In the genomic region with DNA sequence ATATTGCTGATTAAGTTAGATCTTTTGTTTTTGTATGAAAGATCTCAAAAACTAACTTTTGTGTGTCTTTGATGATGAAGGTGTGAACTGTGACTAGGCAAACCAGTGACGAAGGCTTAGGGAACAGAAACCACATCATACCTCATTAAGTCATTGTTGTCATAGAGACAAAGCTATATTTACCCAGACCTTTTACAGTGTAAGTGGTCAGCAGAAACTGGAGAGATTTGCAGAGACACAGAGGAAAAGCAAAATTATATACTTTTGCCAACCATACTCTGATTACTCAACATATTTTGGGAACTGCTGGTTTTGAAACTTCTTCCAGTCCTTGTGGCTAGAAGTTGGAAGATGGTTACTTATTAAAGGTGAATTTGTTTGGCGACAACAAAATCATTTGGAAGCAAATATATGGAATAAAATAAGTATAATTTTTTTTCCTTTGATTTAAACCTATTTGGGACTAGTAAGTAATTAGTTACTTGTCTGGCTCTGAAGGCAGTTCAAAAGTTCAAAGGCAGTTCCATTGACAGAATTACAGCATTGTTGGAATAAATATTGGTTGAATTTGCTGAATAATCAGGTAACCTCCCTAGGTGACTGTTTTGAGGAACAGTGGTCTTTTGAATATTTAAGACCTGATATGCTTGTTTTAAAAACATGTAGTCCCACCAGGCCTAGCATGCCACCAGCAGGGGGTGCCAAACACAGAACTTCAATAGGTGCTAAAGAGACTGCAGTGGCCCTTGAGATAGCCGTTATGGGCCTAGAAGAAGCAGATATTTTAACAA, we compare ENCODE assay signal across 1 cellular context.
TF ChIP-seq lines count a peak whose summit lies in the region.

No MANE protein-coding gene starts in this region.

TF ChIP-seq in GM12878, 131 proteins besides CTCF, POLR2A, EP300 and RAD21 (continued from another document):
- TF ChIP-seq GATAD2B (conservative IDR thresholded peaks at IDR 0.05; ENCODE audit: low read depth) (no peak; the same call in 1 of the 2 replicates), TCF3 (IDR thresholded peaks at IDR 0.05; ENCODE audit: borderline replicate concordance, insufficient read depth, low read depth, low read length) (no peak), ZZZ3 (IDR thresholded peaks at IDR 0.05; ENCODE audit: control insufficient read depth, insufficient read length, low read depth) (no peak), RBBP5 (conservative IDR thresholded peaks at IDR 0.05) (no peak), DPF2 (IDR thresholded peaks at IDR 0.05) (peak; percentile 89), EGR1 (IDR thresholded peaks at IDR 0.05; ENCODE audit: borderline replicate concordance in 1 of 2, low read depth in 2 of 2, low read length in 2 of 2) (no peak), RFX5 (IDR thresholded peaks at IDR 0.05; ENCODE audit: low read depth, low read length) (peak; percentile 57; the same call in 1 of the 2 replicates), CHD4 (IDR thresholded peaks at IDR 0.05) (no peak), ZNF24 (IDR thresholded peaks at IDR 0.05) (peak; percentile 86), PML (IDR thresholded peaks at IDR 0.05; ENCODE audit: low read length) (0 out of 2 replicates have a peak, but pooled peaks have one; percentile 47), ZNF217 (IDR thresholded peaks at IDR 0.05) (no peak; the same call in 1 of the 2 replicates), CBX5 (IDR thresholded peaks at IDR 0.05; ENCODE audit: low read depth) (no peak), CBX3 (IDR thresholded peaks at IDR 0.05; ENCODE audit: borderline replicate concordance, low read depth) (no peak), POLR2AphosphoS2 (IDR thresholded peaks at IDR 0.05; ENCODE audit: low read depth, low read length) (no peak), RUNX3 (IDR thresholded peaks at IDR 0.05; ENCODE audit: low read length) (peak; percentile 93), BCL11A (IDR thresholded peaks at IDR 0.05; ENCODE audit: low read depth, low read length) (peak; percentile 87), SIN3A (IDR thresholded peaks at IDR 0.05; ENCODE audit: low read depth, low read length) (no peak), SP1 (IDR thresholded peaks at IDR 0.05; ENCODE audit: low read depth, low read length) (peak; percentile 67), FOXK2 (IDR thresholded peaks at IDR 0.05) (no peak), NFIC (IDR thresholded peaks at IDR 0.05; ENCODE audit: low read depth, low read length) (peak; percentile 65), FOXM1 (IDR thresholded peaks at IDR 0.05; ENCODE audit: low read depth, low read length) (no peak; the same call in 1 of the 2 replicates), MTA3 (IDR thresholded peaks at IDR 0.05; ENCODE audit: borderline replicate concordance, low read length) (no peak), KLF5 (IDR thresholded peaks at IDR 0.05; ENCODE audit: partially characterized antibody) (peak; percentile 62), CHD1 (IDR thresholded peaks at IDR 0.05; ENCODE audit: low read depth, low read length) (no peak), MXI1 (IDR thresholded peaks at IDR 0.05; ENCODE audit: low read depth, low read length) (peak; percentile 73), SREBF2 (IDR thresholded peaks at IDR 0.05; ENCODE audit: low read length) (no peak), TAF1 (IDR thresholded peaks at IDR 0.05; ENCODE audit: borderline replicate concordance, low read depth, low read length) (no peak), RAD51 (IDR thresholded peaks at IDR 0.05) (peak; percentile 43; the same call in 1 of the 2 replicates), GABPA (IDR thresholded peaks at IDR 0.05; ENCODE audit: low read depth) (no peak), HDAC6 (IDR thresholded peaks at IDR 0.05; ENCODE audit: unreplicated experiment) (no peak), MYB (IDR thresholded peaks at IDR 0.05; ENCODE audit: borderline replicate concordance, low read depth, low read length) (no peak), SREBF1 (IDR thresholded peaks at IDR 0.05; ENCODE audit: low read length) (no peak)
- TF ChIP-seq, protein P1, sequence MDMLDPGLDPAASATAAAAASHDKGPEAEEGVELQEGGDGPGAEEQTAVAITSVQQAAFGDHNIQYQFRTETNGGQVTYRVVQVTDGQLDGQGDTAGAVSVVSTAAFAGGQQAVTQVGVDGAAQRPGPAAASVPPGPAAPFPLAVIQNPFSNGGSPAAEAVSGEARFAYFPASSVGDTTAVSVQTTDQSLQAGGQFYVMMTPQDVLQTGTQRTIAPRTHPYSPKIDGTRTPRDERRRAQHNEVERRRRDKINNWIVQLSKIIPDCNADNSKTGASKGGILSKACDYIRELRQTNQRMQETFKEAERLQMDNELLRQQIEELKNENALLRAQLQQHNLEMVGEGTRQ (IDR thresholded peaks at IDR 0.05; ENCODE audit: borderline replicate concordance, low read depth, low read length): no peak
- TF ChIP-seq, protein P2, sequence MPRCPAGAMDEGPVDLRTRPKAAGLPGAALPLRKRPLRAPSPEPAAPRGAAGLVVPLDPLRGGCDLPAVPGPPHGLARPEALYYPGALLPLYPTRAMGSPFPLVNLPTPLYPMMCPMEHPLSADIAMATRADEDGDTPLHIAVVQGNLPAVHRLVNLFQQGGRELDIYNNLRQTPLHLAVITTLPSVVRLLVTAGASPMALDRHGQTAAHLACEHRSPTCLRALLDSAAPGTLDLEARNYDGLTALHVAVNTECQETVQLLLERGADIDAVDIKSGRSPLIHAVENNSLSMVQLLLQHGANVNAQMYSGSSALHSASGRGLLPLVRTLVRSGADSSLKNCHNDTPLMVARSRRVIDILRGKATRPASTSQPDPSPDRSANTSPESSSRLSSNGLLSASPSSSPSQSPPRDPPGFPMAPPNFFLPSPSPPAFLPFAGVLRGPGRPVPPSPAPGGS (IDR thresholded peaks at IDR 0.05; ENCODE audit: borderline replicate concordance, insufficient read depth, low read depth, low read length, poor library complexity, severe bottlenecking): no peak
- TF ChIP-seq, protein P3, sequence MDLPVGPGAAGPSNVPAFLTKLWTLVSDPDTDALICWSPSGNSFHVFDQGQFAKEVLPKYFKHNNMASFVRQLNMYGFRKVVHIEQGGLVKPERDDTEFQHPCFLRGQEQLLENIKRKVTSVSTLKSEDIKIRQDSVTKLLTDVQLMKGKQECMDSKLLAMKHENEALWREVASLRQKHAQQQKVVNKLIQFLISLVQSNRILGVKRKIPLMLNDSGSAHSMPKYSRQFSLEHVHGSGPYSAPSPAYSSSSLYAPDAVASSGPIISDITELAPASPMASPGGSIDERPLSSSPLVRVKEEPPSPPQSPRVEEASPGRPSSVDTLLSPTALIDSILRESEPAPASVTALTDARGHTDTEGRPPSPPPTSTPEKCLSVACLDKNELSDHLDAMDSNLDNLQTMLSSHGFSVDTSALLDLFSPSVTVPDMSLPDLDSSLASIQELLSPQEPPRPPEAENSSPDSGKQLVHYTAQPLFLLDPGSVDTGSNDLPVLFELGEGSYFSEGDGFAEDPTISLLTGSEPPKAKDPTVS (IDR thresholded peaks at IDR 0.05; ENCODE audit: low read depth, low read length): no peak
- TF ChIP-seq, protein P4, sequence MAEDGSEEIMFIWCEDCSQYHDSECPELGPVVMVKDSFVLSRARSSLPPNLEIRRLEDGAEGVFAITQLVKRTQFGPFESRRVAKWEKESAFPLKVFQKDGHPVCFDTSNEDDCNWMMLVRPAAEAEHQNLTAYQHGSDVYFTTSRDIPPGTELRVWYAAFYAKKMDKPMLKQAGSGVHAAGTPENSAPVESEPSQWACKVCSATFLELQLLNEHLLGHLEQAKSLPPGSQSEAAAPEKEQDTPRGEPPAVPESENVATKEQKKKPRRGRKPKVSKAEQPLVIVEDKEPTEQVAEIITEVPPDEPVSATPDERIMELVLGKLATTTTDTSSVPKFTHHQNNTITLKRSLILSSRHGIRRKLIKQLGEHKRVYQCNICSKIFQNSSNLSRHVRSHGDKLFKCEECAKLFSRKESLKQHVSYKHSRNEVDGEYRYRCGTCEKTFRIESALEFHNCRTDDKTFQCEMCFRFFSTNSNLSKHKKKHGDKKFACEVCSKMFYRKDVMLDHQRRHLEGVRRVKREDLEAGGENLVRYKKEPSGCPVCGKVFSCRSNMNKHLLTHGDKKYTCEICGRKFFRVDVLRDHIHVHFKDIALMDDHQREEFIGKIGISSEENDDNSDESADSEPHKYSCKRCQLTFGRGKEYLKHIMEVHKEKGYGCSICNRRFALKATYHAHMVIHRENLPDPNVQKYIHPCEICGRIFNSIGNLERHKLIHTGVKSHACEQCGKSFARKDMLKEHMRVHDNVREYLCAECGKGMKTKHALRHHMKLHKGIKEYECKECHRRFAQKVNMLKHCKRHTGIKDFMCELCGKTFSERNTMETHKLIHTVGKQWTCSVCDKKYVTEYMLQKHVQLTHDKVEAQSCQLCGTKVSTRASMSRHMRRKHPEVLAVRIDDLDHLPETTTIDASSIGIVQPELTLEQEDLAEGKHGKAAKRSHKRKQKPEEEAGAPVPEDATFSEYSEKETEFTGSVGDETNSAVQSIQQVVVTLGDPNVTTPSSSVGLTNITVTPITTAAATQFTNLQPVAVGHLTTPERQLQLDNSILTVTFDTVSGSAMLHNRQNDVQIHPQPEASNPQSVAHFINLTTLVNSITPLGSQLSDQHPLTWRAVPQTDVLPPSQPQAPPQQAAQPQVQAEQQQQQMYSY (CRISPR knock-in tag; IDR thresholded peaks at IDR 0.05): no peak
- TF ChIP-seq, protein P5, sequence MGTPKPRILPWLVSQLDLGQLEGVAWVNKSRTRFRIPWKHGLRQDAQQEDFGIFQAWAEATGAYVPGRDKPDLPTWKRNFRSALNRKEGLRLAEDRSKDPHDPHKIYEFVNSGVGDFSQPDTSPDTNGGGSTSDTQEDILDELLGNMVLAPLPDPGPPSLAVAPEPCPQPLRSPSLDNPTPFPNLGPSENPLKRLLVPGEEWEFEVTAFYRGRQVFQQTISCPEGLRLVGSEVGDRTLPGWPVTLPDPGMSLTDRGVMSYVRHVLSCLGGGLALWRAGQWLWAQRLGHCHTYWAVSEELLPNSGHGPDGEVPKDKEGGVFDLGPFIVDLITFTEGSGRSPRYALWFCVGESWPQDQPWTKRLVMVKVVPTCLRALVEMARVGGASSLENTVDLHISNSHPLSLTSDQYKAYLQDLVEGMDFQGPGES (IDR thresholded peaks at IDR 0.05): no peak
